ENCODE assay signal across 2 cellular contexts in genomic region chr1:93907718-93908117, GRCh38.
TF ChIP-seq lines count a peak whose summit lies in the region.

No MANE protein-coding gene starts in this region.

TF ChIP-seq in HEK293, 187 proteins besides CTCF, POLR2A, EP300 and RAD21 (continued from another document and continues in another):
- TF ChIP-seq, protein P1, sequence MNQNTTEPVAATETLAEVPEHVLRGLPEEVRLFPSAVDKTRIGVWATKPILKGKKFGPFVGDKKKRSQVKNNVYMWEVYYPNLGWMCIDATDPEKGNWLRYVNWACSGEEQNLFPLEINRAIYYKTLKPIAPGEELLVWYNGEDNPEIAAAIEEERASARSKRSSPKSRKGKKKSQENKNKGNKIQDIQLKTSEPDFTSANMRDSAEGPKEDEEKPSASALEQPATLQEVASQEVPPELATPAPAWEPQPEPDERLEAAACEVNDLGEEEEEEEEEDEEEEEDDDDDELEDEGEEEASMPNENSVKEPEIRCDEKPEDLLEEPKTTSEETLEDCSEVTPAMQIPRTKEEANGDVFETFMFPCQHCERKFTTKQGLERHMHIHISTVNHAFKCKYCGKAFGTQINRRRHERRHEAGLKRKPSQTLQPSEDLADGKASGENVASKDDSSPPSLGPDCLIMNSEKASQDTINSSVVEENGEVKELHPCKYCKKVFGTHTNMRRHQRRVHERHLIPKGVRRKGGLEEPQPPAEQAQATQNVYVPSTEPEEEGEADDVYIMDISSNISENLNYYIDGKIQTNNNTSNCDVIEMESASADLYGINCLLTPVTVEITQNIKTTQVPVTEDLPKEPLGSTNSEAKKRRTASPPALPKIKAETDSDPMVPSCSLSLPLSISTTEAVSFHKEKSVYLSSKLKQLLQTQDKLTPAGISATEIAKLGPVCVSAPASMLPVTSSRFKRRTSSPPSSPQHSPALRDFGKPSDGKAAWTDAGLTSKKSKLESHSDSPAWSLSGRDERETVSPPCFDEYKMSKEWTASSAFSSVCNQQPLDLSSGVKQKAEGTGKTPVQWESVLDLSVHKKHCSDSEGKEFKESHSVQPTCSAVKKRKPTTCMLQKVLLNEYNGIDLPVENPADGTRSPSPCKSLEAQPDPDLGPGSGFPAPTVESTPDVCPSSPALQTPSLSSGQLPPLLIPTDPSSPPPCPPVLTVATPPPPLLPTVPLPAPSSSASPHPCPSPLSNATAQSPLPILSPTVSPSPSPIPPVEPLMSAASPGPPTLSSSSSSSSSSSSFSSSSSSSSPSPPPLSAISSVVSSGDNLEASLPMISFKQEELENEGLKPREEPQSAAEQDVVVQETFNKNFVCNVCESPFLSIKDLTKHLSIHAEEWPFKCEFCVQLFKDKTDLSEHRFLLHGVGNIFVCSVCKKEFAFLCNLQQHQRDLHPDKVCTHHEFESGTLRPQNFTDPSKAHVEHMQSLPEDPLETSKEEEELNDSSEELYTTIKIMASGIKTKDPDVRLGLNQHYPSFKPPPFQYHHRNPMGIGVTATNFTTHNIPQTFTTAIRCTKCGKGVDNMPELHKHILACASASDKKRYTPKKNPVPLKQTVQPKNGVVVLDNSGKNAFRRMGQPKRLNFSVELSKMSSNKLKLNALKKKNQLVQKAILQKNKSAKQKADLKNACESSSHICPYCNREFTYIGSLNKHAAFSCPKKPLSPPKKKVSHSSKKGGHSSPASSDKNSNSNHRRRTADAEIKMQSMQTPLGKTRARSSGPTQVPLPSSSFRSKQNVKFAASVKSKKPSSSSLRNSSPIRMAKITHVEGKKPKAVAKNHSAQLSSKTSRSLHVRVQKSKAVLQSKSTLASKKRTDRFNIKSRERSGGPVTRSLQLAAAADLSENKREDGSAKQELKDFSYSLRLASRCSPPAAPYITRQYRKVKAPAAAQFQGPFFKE (tag by site-specific recombination; IDR thresholded peaks at IDR 0.05; ENCODE audit: borderline replicate concordance) = no peak
- TF ChIP-seq ZNF561 (tag by site-specific recombination; IDR thresholded peaks at IDR 0.05; ENCODE audit: borderline replicate concordance) (0 out of 2 replicates have a peak, but pooled peaks have one; percentile 25), ZNF600 (tag by site-specific recombination; IDR thresholded peaks at IDR 0.05) (peak; percentile 84), SCRT1 (tag by site-specific recombination; IDR thresholded peaks at IDR 0.05; ENCODE audit: borderline replicate concordance) (no peak), KLF10 (tag by site-specific recombination; IDR thresholded peaks at IDR 0.05) (no peak; the same call in 1 of the 2 replicates), ZNF404 (tag by site-specific recombination; IDR thresholded peaks at IDR 0.05) (no peak), ZNF23 (tag by site-specific recombination; IDR thresholded peaks at IDR 0.05; ENCODE audit: borderline replicate concordance) (no peak), ZBTB17 (tag by site-specific recombination; IDR thresholded peaks at IDR 0.05) (peak; percentile 71), ZIC2 (tag by site-specific recombination; IDR thresholded peaks at IDR 0.05) (0 out of 2 replicates have a peak, but pooled peaks have one; percentile 25), ZNF670 (tag by site-specific recombination; IDR thresholded peaks at IDR 0.05; ENCODE audit: low read depth) (no peak), ZNF610 (tag by site-specific recombination; IDR thresholded peaks at IDR 0.05; ENCODE audit: borderline replicate concordance) (no peak), ZBTB11 (tag by site-specific recombination; conservative IDR thresholded peaks at IDR 0.05; ENCODE audit: low read depth) (no peak), ZNF311 (tag by site-specific recombination; IDR thresholded peaks at IDR 0.05; ENCODE audit: borderline replicate concordance) (no peak), ZNF660 (tag by site-specific recombination; IDR thresholded peaks at IDR 0.05) (peak; percentile 37; the same call in 1 of the 2 replicates), ZNF132 (tag by site-specific recombination; IDR thresholded peaks at IDR 0.05; ENCODE audit: borderline replicate concordance) (no peak), ZNF302 (tag by site-specific recombination; IDR thresholded peaks at IDR 0.05; ENCODE audit: low read depth) (no peak), ZNF677 (tag by site-specific recombination; IDR thresholded peaks at IDR 0.05) (no peak)
- TF ChIP-seq, protein P2, sequence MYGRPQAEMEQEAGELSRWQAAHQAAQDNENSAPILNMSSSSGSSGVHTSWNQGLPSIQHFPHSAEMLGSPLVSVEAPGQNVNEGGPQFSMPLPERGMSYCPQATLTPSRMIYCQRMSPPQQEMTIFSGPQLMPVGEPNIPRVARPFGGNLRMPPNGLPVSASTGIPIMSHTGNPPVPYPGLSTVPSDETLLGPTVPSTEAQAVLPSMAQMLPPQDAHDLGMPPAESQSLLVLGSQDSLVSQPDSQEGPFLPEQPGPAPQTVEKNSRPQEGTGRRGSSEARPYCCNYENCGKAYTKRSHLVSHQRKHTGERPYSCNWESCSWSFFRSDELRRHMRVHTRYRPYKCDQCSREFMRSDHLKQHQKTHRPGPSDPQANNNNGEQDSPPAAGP (tag by site-specific recombination; IDR thresholded peaks at IDR 0.05) = no peak

TF ChIP-seq in SK-N-SH, 30 proteins besides CTCF, POLR2A, EP300 and RAD21 (continued from another document):
- TF ChIP-seq NFIC (IDR thresholded peaks at IDR 0.05; ENCODE audit: borderline replicate concordance) (peak; percentile 68; the same call in 1 of the 2 replicates), RFX5 (IDR thresholded peaks at IDR 0.05; ENCODE audit: low read length) (no peak), MXI1 (IDR thresholded peaks at IDR 0.05; ENCODE audit: low read depth, low read length) (peak; percentile 24; the same call in 1 of the 2 replicates), RXRA (IDR thresholded peaks at IDR 0.05; ENCODE audit: borderline replicate concordance, low read depth) (no peak), GATA2 (CRISPR knock-in tag; IDR thresholded peaks at IDR 0.05) (no peak)
- TF ChIP-seq, protein P3, sequence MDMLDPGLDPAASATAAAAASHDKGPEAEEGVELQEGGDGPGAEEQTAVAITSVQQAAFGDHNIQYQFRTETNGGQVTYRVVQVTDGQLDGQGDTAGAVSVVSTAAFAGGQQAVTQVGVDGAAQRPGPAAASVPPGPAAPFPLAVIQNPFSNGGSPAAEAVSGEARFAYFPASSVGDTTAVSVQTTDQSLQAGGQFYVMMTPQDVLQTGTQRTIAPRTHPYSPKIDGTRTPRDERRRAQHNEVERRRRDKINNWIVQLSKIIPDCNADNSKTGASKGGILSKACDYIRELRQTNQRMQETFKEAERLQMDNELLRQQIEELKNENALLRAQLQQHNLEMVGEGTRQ (IDR thresholded peaks at IDR 0.05; ENCODE audit: borderline replicate concordance, low read depth, low read length) = no peak
TF ChIP-seq in SK-N-SH: peak in this region for 3.
